ENCODE assay signal across 22 cellular contexts in genomic region chr13:39822437-39822836, GRCh38.
"Had no signal": no experiment of that assay in that cellular context is flagged by ENCODE, and none has a peak within 500 bp of the region (broad histone marks: within the 10 kb centered on the region; RNA-seq: fewer than 3 reads in every experiment).

No MANE protein-coding gene starts in this region.

- H3K4me3 ChIP-seq: ascending aorta, mucosa of descending colon, neural progenitor cell, prostate gland, right atrium auricular region, skin epidermis, suprapubic skin, transverse colon, uterus had no signal

- H3K9me3 ChIP-seq: ascending aorta, mucosa of descending colon, prostate gland, right atrium auricular region, suprapubic skin, transverse colon, uterus had no signal

- H3K9me3 Mint-ChIP-seq: dendritic cell treated with granulocyte-macrophage colony-stimulating factor and Interleukin-4, amounts not matched to agents 40 ng/mL and 50 ng/mL, for 4 days; naive B cell; neural progenitor cell; stimulated activated naive CD8-positive, alpha-beta T cell treated with anti-CD3 and anti-CD28 coated beads, Interleukin-15, Interleukin-2, amounts not matched to agents 100 ng/mL and 50 ng/mL, for 24 hours; T-helper 1 cell treated with Interleukin-12 subunit alpha and Interleukin-12 subunit beta and Interleukin-4 antibody, amounts not matched to agents 30 μg/mL and 1 μg/mL, for 36 hours had no signal

- H3K27me3 Mint-ChIP-seq: dendritic cell treated with granulocyte-macrophage colony-stimulating factor and Interleukin-4, amounts not matched to agents 40 ng/mL and 50 ng/mL, for 4 days had no signal

- H2AFZ ChIP-seq: neural progenitor cell had no signal

- ATAC-seq: mucosa of descending colon had no signal

- H3K4me1 Mint-ChIP-seq: immature natural killer cell had no signal

- H3K27me3 ChIP-seq: ascending aorta, neural progenitor cell, right atrium auricular region, suprapubic skin, transverse colon, uterus had no signal

- H3K27ac Mint-ChIP-seq: dendritic cell treated with granulocyte-macrophage colony-stimulating factor and Interleukin-4, amounts not matched to agents 40 ng/mL and 50 ng/mL, for 4 days; immature natural killer cell; naive B cell; neural progenitor cell had no signal

- DNase-seq: activated CD4-positive, alpha-beta T cell treated with anti-CD3 and anti-CD28 coated beads for 4 hours; activated CD8-positive, alpha-beta memory T cell treated with anti-CD3 and anti-CD28 coated beads, Interleukin-2, amount 50 U/mL, for 4 hours; activated gamma-delta T cell treated with Interleukin-2 at 50 U/mL for 16 hours; activated T-cell treated with anti-CD3 and anti-CD28 coated beads, Interleukin-2, amount 50 U/mL, for 48 hours; cerebellar nuclear complex; effector CD8-positive, alpha-beta T cell; immature natural killer cell; mesenchymal stem cell; mucosa of descending colon; naive B cell; transverse colon; uterus; WERI-Rb-1 had no signal

- H3K27ac ChIP-seq: ascending aorta, neural progenitor cell, prostate gland, right atrium auricular region, skin epidermis, suprapubic skin, transverse colon, uterus, WERI-Rb-1 had no signal

- H3K4me2 ChIP-seq: neural progenitor cell had no signal

- H3K9ac ChIP-seq: neural progenitor cell had no signal

- H3K4me1 ChIP-seq: ascending aorta, prostate gland, right atrium auricular region, suprapubic skin, transverse colon, uterus had no signal

- H3K36me3 Mint-ChIP-seq: immature natural killer cell, naive B cell, neural progenitor cell had no signal

- H3K4me3 Mint-ChIP-seq: dendritic cell treated with granulocyte-macrophage colony-stimulating factor and Interleukin-4, amounts not matched to agents 40 ng/mL and 50 ng/mL, for 4 days; immature natural killer cell; neural progenitor cell; stimulated activated naive CD8-positive, alpha-beta T cell treated with anti-CD3 and anti-CD28 coated beads, Interleukin-15, Interleukin-2, amounts not matched to agents 100 ng/mL and 50 ng/mL, for 24 hours had no signal

- H3K36me3 ChIP-seq: ascending aorta, neural progenitor cell, prostate gland, right atrium auricular region, suprapubic skin, transverse colon, uterus, WERI-Rb-1 had no signal
